In genomic region chr2:11359865-11360264, GRCh38 we compare ENCODE assay signal across 24 cellular contexts.
"Had no signal": no experiment of that assay in that cellular context is flagged by ENCODE, and none has a peak within 500 bp of the region (broad histone marks: within the 10 kb centered on the region; RNA-seq: fewer than 3 reads in every experiment).

No MANE protein-coding gene starts in this region.

- H3K9me3 Mint-ChIP-seq: activated B cell treated with CpG ODN at 0.5 μM for 24 hours; activated CD8-positive, alpha-beta T cell treated with anti-CD3 and anti-CD28 coated beads for 36 hours; activated T-cell treated with anti-CD3 and anti-CD28 coated beads, Interleukin-2, amount 50 U/mL, for 4 hours; activated T-helper 17 cell treated with anti-CD3 and anti-CD28 coated beads, Interleukin-2, amount 50 U/mL, for 72 hours; T-helper 2 cell treated with Interferon-gamma antibody and Interleukin-4, amounts not matched to agents 5 μg/mL and 100 μg/mL, for 36 hours had no signal

- ATAC-seq: activated CD4-positive, CD25-positive, alpha-beta regulatory T cell treated with anti-CD3 and anti-CD28 coated beads, Interleukin-2, amount 50 U/mL, for 24 hours; activated CD8-positive, alpha-beta T cell treated with anti-CD3 and anti-CD28 coated beads for 36 hours; activated T-cell treated with anti-CD3 and anti-CD28 coated beads, Interleukin-2, amount 50 U/mL, for 4 hours; activated T-helper 17 cell treated with anti-CD3 and anti-CD28 coated beads, Interleukin-2, amount 50 U/mL, for 72 hours had no signal

- DNase-seq: activated B cell treated with CpG ODN at 0.5 μM for 24 hours; activated CD4-positive, alpha-beta T cell treated with anti-CD3 and anti-CD28 coated beads for 48 hours; activated CD4-positive, alpha-beta T cell treated with anti-CD3 and anti-CD28 coated beads, Interleukin-2, amount 50 U/mL, for 1 hour; activated CD4-positive, alpha-beta T cell treated with anti-CD3 and anti-CD28 coated beads, Interleukin-2, amount 50 U/mL, for 48 hours; activated CD8-positive, alpha-beta memory T cell treated with anti-CD3 and anti-CD28 coated beads for 24 hours; activated CD8-positive, alpha-beta T cell treated with anti-CD3 and anti-CD28 coated beads for 36 hours; activated effector memory CD4-positive, alpha-beta T cell treated with Interleukin-2 at 50 U/mL for 16 hours; activated gamma-delta T cell treated with Interleukin-2 at 50 U/mL for 16 hours; activated naive CD4-positive, alpha-beta T cell treated with anti-CD3 and anti-CD28 coated beads, Interleukin-2, amount 50 U/mL, for 16 hours; activated naive CD4-positive, alpha-beta T cell treated with Interleukin-2 at 50 U/mL for 16 hours; activated T-cell treated with anti-CD3 and anti-CD28 coated beads, Interleukin-2, amount 50 U/mL, for 4 hours; amniotic stem cell; anterior cingulate cortex; caudate nucleus; effector CD8-positive, alpha-beta T cell; foreskin fibroblast; hippocampal formation; T1000; WERI-Rb-1 had no signal

- H3K4me1 Mint-ChIP-seq: activated B cell treated with CpG ODN at 0.5 μM for 24 hours; activated T-helper 17 cell treated with anti-CD3 and anti-CD28 coated beads, Interleukin-2, amount 50 U/mL, for 72 hours had no signal

- H3K36me3 Mint-ChIP-seq: activated naive CD8-positive, alpha-beta T cell had no signal

- H3K36me3 ChIP-seq: WERI-Rb-1 had no signal

- H3K27me3 Mint-ChIP-seq: activated CD8-positive, alpha-beta T cell treated with anti-CD3 and anti-CD28 coated beads for 36 hours; activated T-helper 17 cell treated with anti-CD3 and anti-CD28 coated beads, Interleukin-2, amount 50 U/mL, for 72 hours had no signal

- H3K27ac Mint-ChIP-seq: activated B cell treated with CpG ODN at 0.5 μM for 24 hours; activated CD8-positive, alpha-beta T cell treated with anti-CD3 and anti-CD28 coated beads for 36 hours; activated naive CD8-positive, alpha-beta T cell; activated T-helper 17 cell treated with anti-CD3 and anti-CD28 coated beads, Interleukin-2, amount 50 U/mL, for 72 hours; T-helper 2 cell treated with Interferon-gamma antibody and Interleukin-4, amounts not matched to agents 5 μg/mL and 100 μg/mL, for 36 hours had no signal

- H3K4me3 Mint-ChIP-seq: activated B cell treated with CpG ODN at 0.5 μM for 24 hours; activated CD8-positive, alpha-beta T cell treated with anti-CD3 and anti-CD28 coated beads for 36 hours; activated naive CD8-positive, alpha-beta T cell; activated T-cell treated with anti-CD3 and anti-CD28 coated beads, Interleukin-2, amount 50 U/mL, for 4 hours; activated T-helper 17 cell treated with anti-CD3 and anti-CD28 coated beads, Interleukin-2, amount 50 U/mL, for 72 hours; T-helper 2 cell treated with Interferon-gamma antibody and Interleukin-4, amounts not matched to agents 5 μg/mL and 100 μg/mL, for 36 hours had no signal

- H3K27ac ChIP-seq: epithelial cell of prostate, WERI-Rb-1 had no signal
